In genomic region chr16:14309001-14309886, GRCh38 we compare ENCODE assay signal across 8 cellular contexts.
DNase-seq lines count a peak whose midpoint lies in the region; ATAC-seq and TF ChIP-seq lines count a peak whose summit lies in the region.

No MANE protein-coding gene starts in this region.

- ATAC-seq in GM21423 (IDR thresholded peaks at IDR 0.05; ENCODE audit: unreplicated experiment) (peak; percentile 24), memory B cell (ENCODE audit: low read depth) (peak; percentile 80), HG03139 (IDR thresholded peaks at IDR 0.05; ENCODE audit: unreplicated experiment) (no peak), GM21528 (IDR thresholded peaks at IDR 0.05; ENCODE audit: low FRiP score, unreplicated experiment) (no peak)
- peak; percentile 64 to 76 for ATAC-seq in activated T-cell treated with anti-CD3 and anti-CD28 coated beads, Interleukin-2, amount 50 U/mL, for 72 hours (replicated peaks in 1 of 2)

- CTCF ChIA-PET in AG04450 (lab: Charles Lee): interaction anchor here (1.1 kb wide), 1 partner anchor 386 kb away, joined by 5 read pairs; no protein-coding TSS in a partner anchor

- no peaks in the 10 kb centered on the region; the same call in 1 of the 2 replicates for H3K9me3 ChIP-seq in AG04450 (ENCODE audit: control insufficient read depth, insufficient read depth, low read length)

- no peaks in the 10 kb centered on the region for H3K36me3 Mint-ChIP-seq in activated T-cell treated with anti-CD3 and anti-CD28 coated beads, Interleukin-2, amount 50 U/mL, for 72 hours (ENCODE audit: insufficient read depth in 2 of 2)
- H3K36me3 Mint-ChIP-seq in memory B cell (no peaks in the 10 kb centered on the region), nephron progenitor cell (ENCODE audit: low read depth) (no peaks in the 10 kb centered on the region)

- no peaks in the 10 kb centered on the region for H3K9me3 Mint-ChIP-seq in activated T-cell treated with anti-CD3 and anti-CD28 coated beads, Interleukin-2, amount 50 U/mL, for 72 hours
- H3K9me3 Mint-ChIP-seq in memory B cell (no peaks in the 10 kb centered on the region), nephron progenitor cell (no peaks in the 10 kb centered on the region)

- peak overlapping the region; percentile 67 to 83 for H3K4me3 Mint-ChIP-seq in activated T-cell treated with anti-CD3 and anti-CD28 coated beads, Interleukin-2, amount 50 U/mL, for 72 hours
- H3K4me3 Mint-ChIP-seq in memory B cell (peak overlapping the region; percentile 70), nephron progenitor cell (no peak overlapping the region)

- peak overlapping the region; percentile 52 for H3K27ac ChIP-seq in AG04450 (ENCODE audit: low read depth, low read length)

- TF ChIP-seq CTCF in AG04450 (IDR thresholded peaks at IDR 0.05; ENCODE audit: low read depth, low read length): 0 out of 2 replicates have a peak, but pooled peaks have one; percentile 14
- no peak for TF ChIP-seq CTCF in nephron progenitor cell (IDR thresholded peaks at IDR 0.05)

- H3K27me3 Mint-ChIP-seq in activated T-cell treated with anti-CD3 and anti-CD28 coated beads, Interleukin-2, amount 50 U/mL, for 72 hours (ENCODE audit: low read depth): peaks cover 9% of the 10 kb centered on the region
- no peaks in the 10 kb centered on the region for H3K27me3 Mint-ChIP-seq in memory B cell
- peaks cover 28% of the 10 kb centered on the region for H3K27me3 Mint-ChIP-seq in nephron progenitor cell (ENCODE audit: low read depth, poor library complexity)

- no peaks in the 10 kb centered on the region for H3K27me3 ChIP-seq in AG04450 (ENCODE audit: control insufficient read depth, insufficient read depth, low read length)

- no peak overlapping the region for H3K4me3 ChIP-seq in AG04450 (ENCODE audit: low read depth, low read length)

- no peak overlapping the region for H3K27ac Mint-ChIP-seq in activated T-cell treated with anti-CD3 and anti-CD28 coated beads, Interleukin-2, amount 50 U/mL, for 72 hours
- no peak overlapping the region for H3K27ac Mint-ChIP-seq in memory B cell
- H3K27ac Mint-ChIP-seq in nephron progenitor cell: no peak overlapping the region

- peaks cover 47% of the 10 kb centered on the region for H3K4me1 Mint-ChIP-seq in activated T-cell treated with anti-CD3 and anti-CD28 coated beads, Interleukin-2, amount 50 U/mL, for 72 hours (ENCODE audit: low read depth)
- H3K4me1 Mint-ChIP-seq in memory B cell (peaks cover 17% of the 10 kb centered on the region), nephron progenitor cell (peaks cover 54% of the 10 kb centered on the region)

- POLR2A ChIA-PET in AG04450 (lab: Yijun Ruan, JAX): interaction anchor here (0.6 kb wide), 1 partner anchor 281 kb away, joined by 4 read pairs; no protein-coding TSS in a partner anchor

- no peak for DNase-seq in AG04450 (ENCODE audit: low read depth, low spot score)
- peak; percentile 23 to 47 for DNase-seq in activated T-cell treated with anti-CD3 and anti-CD28 coated beads, Interleukin-2, amount 50 U/mL, for 72 hours
- DNase-seq in memory B cell (ENCODE audit: low spot score in 2 of 2): peak in 1 of 2 donors; percentile 23
- DNase-seq in NOMO-1 (lab: John Stamatoyannopoulos, UW; ENCODE audit: unreplicated experiment in 2 of 2): no peak
- DNase-seq in nephron progenitor cell: no peak

Comparison
In these comparisons a context has a peak if more than half of its experiments do, and no peak if none do; other contexts are left out.
1. DNase-seq: peak in activated T-cell treated with anti-CD3 and anti-CD28 coated beads, Interleukin-2, amount 50 U/mL, for 72 hours (2 of 2); none in AG04450 (single experiment), NOMO-1 (0 of 2) and nephron progenitor cell (single experiment).
2. ATAC-seq: peak in GM21423 (single experiment), activated T-cell treated with anti-CD3 and anti-CD28 coated beads, Interleukin-2, amount 50 U/mL, for 72 hours (2 of 2) and memory B cell (single experiment); none in HG03139 (single experiment) and GM21528 (single experiment).